ENCODE assay signal across 8 cellular contexts in the genomic region with DNA sequence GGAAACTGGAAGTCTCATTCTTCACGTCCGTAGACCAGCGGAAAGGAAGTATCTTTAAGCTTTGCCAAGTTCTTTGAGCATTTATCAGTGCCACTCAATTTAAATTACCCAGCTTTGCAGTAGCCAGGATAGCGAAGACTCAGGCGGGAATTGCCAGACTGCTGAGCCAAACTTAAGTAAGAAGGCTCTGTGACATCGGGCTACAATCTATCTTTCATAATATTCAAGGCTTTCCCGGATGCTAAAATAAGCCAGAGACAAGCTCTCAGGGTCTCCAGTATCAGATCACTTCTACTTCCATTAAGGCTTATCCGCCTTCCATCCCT. TPM values are rescaled to one million over a fixed set of nuclear protein-coding genes. Genes with fewer than 3 reads are reported as not detected.
DNase-seq lines count a peak whose midpoint lies in the region; ATAC-seq, FAIRE-seq and TF ChIP-seq lines count a peak whose summit lies in the region.

No MANE protein-coding gene starts in this region.

- BruUV-seq in MCF 10A (replicated peaks; lab: Mats Ljungman, UMichigan), result no TSS peak

- POLR2A ChIA-PET in MCF 10A (lab: Yijun Ruan, JAX), result interaction anchor here (0.7 to 1.8 kb wide), 18 partner anchors 10 to 1139 kb away, joined by 3 to 7 read pairs (median 5); partner anchors contain the start of gene MED13

- peak; percentile 5 for ATAC-seq in HG03460 (IDR thresholded peaks at IDR 0.05; ENCODE audit: unreplicated experiment)
- ATAC-seq in memory B cell (ENCODE audit: low read depth), result peak; percentile 14

- DNase-seq in activated T-cell treated with anti-CD3 and anti-CD28 coated beads, Interleukin-2, amount 50 U/mL, for 24 hours, result no peak
- no peak for DNase-seq in activated T-cell treated with anti-CD3 and anti-CD28 coated beads, Interleukin-2, amount 50 U/mL, for 48 hours
- DNase-seq in MCF 10A (ENCODE audit: unreplicated experiment), result no peak
- peak in 1 of 2 donors; percentile 15 for DNase-seq in memory B cell (ENCODE audit: low spot score in 2 of 2)
- no peak for DNase-seq in urothelium cell line (ENCODE audit: low spot score)
- DNase-seq in NCI-H345 treated with DMSO at 0.1 percent for 48 hours (lab: John Stamatoyannopoulos, UW; ENCODE audit: unreplicated experiment), result no peak
- DNase-seq in NK-92 (lab: John Stamatoyannopoulos, UW; ENCODE audit: unreplicated experiment), result no peak

- no peak for TF ChIP-seq CTCF in MCF 10A (IDR thresholded peaks at IDR 0.05; ENCODE audit: unreplicated experiment)

- no peaks in the 10 kb centered on the region for H3K9me3 Mint-ChIP-seq in activated T-cell treated with anti-CD3 and anti-CD28 coated beads, Interleukin-2, amount 50 U/mL, for 24 hours
- H3K9me3 Mint-ChIP-seq in MCF 10A (ENCODE audit: unreplicated experiment), result no peaks in the 10 kb centered on the region
- H3K9me3 Mint-ChIP-seq in memory B cell, result no peaks in the 10 kb centered on the region

- FAIRE-seq in urothelium cell line (lab: Jason Lieb, UNC), result peak; percentile 17

- intact Hi-C loops in MCF 10A (cut with micrococcal nuclease), result loop anchor here (2.0 to 10.0 kb wide), 3 partner anchors 203 to 315 kb away; no protein-coding TSS in a partner anchor

- CTCF ChIA-PET in MCF 10A (lab: Yijun Ruan, JAX), result interaction anchor here (0.6 to 1.4 kb wide), 4 partner anchors 10 to 602 kb away, joined by 3 to 4 read pairs (median 4); no protein-coding TSS in a partner anchor

- peaks cover 33% of the 10 kb centered on the region for H3K4me1 Mint-ChIP-seq in activated T-cell treated with anti-CD3 and anti-CD28 coated beads, Interleukin-2, amount 50 U/mL, for 24 hours (ENCODE audit: low read depth)
- peaks cover 27% of the 10 kb centered on the region for H3K4me1 Mint-ChIP-seq in MCF 10A (ENCODE audit: insufficient read depth, unreplicated experiment)
- H3K4me1 Mint-ChIP-seq in memory B cell, result peaks cover 9% of the 10 kb centered on the region

- H3K27ac Mint-ChIP-seq in activated T-cell treated with anti-CD3 and anti-CD28 coated beads, Interleukin-2, amount 50 U/mL, for 24 hours, result peak overlapping the region; percentile 96
- peak overlapping the region; percentile 94 for H3K27ac Mint-ChIP-seq in MCF 10A (ENCODE audit: low read depth, unreplicated experiment)
- peak overlapping the region; percentile 85 for H3K27ac Mint-ChIP-seq in memory B cell

- H3K36me3 Mint-ChIP-seq in activated T-cell treated with anti-CD3 and anti-CD28 coated beads, Interleukin-2, amount 50 U/mL, for 24 hours (ENCODE audit: low read depth), result peaks cover 61% of the 10 kb centered on the region
- H3K36me3 Mint-ChIP-seq in MCF 10A (ENCODE audit: insufficient read depth, unreplicated experiment), result peaks cover 24% of the 10 kb centered on the region
- H3K36me3 Mint-ChIP-seq in memory B cell, result no peaks in the 10 kb centered on the region

- no peaks in the 10 kb centered on the region for H3K27me3 Mint-ChIP-seq in activated T-cell treated with anti-CD3 and anti-CD28 coated beads, Interleukin-2, amount 50 U/mL, for 24 hours
- H3K27me3 Mint-ChIP-seq in MCF 10A (ENCODE audit: insufficient read depth, unreplicated experiment), result no peaks in the 10 kb centered on the region
- no peaks in the 10 kb centered on the region for H3K27me3 Mint-ChIP-seq in memory B cell

- H3K4me3 Mint-ChIP-seq in activated T-cell treated with anti-CD3 and anti-CD28 coated beads, Interleukin-2, amount 50 U/mL, for 24 hours, result peak overlapping the region; percentile 93
- H3K4me3 Mint-ChIP-seq in MCF 10A (ENCODE audit: unreplicated experiment) (peak overlapping the region; percentile 90), memory B cell (peak overlapping the region; percentile 94)

RNA-seq across cellular contexts. Expression of gene BRIP1, which starts 0.4 kb away (rescaled TPM):
- 3.4 and 4.7 TPM in 2 replicates for total RNA-seq in MCF 10A (2022)
